ENCODE assay signal across 17 cellular contexts in the genomic region with DNA sequence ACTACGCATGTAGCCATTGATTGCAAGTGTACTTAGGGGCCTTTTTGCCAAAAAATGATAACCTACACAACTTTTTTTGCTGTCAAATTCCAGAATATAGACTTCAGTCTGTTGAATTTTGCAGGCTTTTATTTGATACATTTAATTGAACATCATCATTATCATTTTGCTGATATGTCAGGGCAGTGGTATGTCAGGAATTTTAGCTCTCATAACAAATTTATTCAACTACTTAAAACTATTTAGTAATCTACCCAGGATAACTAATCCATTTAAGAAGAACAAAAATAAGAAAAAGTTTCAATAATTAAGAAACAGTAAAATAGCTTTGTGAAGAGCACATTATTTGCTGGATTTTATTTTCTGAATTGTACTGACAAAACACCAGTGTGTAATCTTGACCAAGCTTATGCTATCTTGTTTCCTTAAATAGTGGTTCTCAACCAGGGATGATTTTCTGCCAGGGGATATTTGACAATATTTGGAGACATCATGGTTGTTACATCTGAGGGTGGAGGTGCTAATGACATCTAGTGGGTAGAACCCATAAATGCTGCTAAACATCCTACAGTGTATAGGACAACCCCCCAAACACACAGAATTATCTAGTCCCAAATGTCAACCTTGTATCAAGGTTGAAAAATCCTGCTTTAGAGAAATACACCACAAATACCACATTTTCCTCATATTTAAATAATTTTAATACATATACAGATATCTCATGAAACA. TPM values are rescaled to one million over a fixed set of nuclear protein-coding genes. Genes with fewer than 3 reads are reported as not detected.
A peak's percentile ranks its signal among the peaks of the same experiment; 100 is the strongest.
DNase-seq lines count a peak whose midpoint lies in the region; ATAC-seq and TF ChIP-seq lines count a peak whose summit lies in the region.
"Had no signal": no experiment of that assay in that cellular context is flagged by ENCODE, and none has a peak within 500 bp of the region (broad histone marks: within the 10 kb centered on the region; RNA-seq: fewer than 3 reads in every experiment).

No MANE protein-coding gene starts in this region.

- H3K4me2 ChIP-seq in Loucy (ENCODE audit: low read depth, low read length, poor library complexity, severe bottlenecking) = peak overlapping the region; percentile 86
- H3K4me2 ChIP-seq: hepatocyte had no signal

- H3K4me1 Mint-ChIP-seq in activated T-cell treated with anti-CD3 and anti-CD28 coated beads, Interleukin-2, amount 50 U/mL, for 24 hours (ENCODE audit: low read depth) = peaks cover 4% of the 10 kb centered on the region

- H4K20me1 ChIP-seq in Loucy (ENCODE audit: insufficient read depth, low read length, poor library complexity, severe bottlenecking) = no peaks in the 10 kb centered on the region

- H3K9me3 ChIP-seq in Loucy (ENCODE audit: insufficient read depth, low read depth, low read length) = no peaks in the 10 kb centered on the region
- H3K9me3 ChIP-seq: adrenal gland, left lung, vagina had no signal

- no peaks in the 10 kb centered on the region for H3K79me2 ChIP-seq in Loucy (ENCODE audit: insufficient read depth, low read length)
- H3K79me2 ChIP-seq: hepatocyte had no signal

- peak; percentile 45 for ATAC-seq in GM21360 (IDR thresholded peaks at IDR 0.05; ENCODE audit: unreplicated experiment)
- peak; percentile 59 to 81 for ATAC-seq in left cardiac atrium
- ATAC-seq: left lung had no signal

- no peak overlapping the region for H3K4me3 Mint-ChIP-seq in activated T-cell treated with anti-CD3 and anti-CD28 coated beads, Interleukin-2, amount 50 U/mL, for 24 hours

- peaks cover 37% of the 10 kb centered on the region for H3K4me1 ChIP-seq in Loucy (ENCODE audit: insufficient read depth, low read length, poor library complexity, severe bottlenecking)
- H3K4me1 ChIP-seq: left lung, vagina had no signal

- peak overlapping the region; percentile 50 for H3K9ac ChIP-seq in Loucy (ENCODE audit: low read depth, low read length, poor library complexity, severe bottlenecking)

- H3F3A ChIP-seq in Loucy (ENCODE audit: low read depth) = peaks cover 19% of the 10 kb centered on the region

- no peaks in the 10 kb centered on the region for H3K36me3 ChIP-seq in Loucy (ENCODE audit: insufficient read depth, low read length)
- H3K36me3 ChIP-seq: adrenal gland, left lung, vagina had no signal

- intact Hi-C loops in left cardiac atrium (cut with DNase I) = no loop called here

- DNase-seq in GF-D8 (lab: John Stamatoyannopoulos, UW) (peak; percentile 28), left cardiac atrium (no peak), NCI-H226 (no peak), HPDE6-E6E7 (ENCODE audit: extremely low spot score) (no peak)
- DNase-seq in activated CD4-positive, alpha-beta T cell treated with anti-CD3 and anti-CD28 coated beads, Interleukin-2, amount 50 U/mL, for 1 hour = no peak
- no peak for DNase-seq in activated T-cell treated with anti-CD3 and anti-CD28 coated beads, Interleukin-2, amount 50 U/mL, for 24 hours
- DNase-seq: adrenal gland; DMS53; left lung; NCI-H187 treated with DMSO at 0.1 percent for 48 hours; stimulated activated naive CD4-positive, alpha-beta T cell treated with Interleukin-2 at 50 U/mL for 16 hours had no signal

- H3K4me3 ChIP-seq in Loucy (ENCODE audit: low read length, poor library complexity, severe bottlenecking) = peak overlapping the region; percentile 70
- H3K4me3 ChIP-seq: adrenal gland, hepatocyte, left lung, vagina had no signal

- H3K27me3 Mint-ChIP-seq in activated T-cell treated with anti-CD3 and anti-CD28 coated beads, Interleukin-2, amount 50 U/mL, for 24 hours = no peaks in the 10 kb centered on the region
- H3K27me3 Mint-ChIP-seq: naive thymus-derived CD8-positive, alpha-beta T cell had no signal

- H2AFZ ChIP-seq in Loucy (ENCODE audit: low read length) = peak overlapping the region; percentile 33; the same call in 1 of the 2 replicates
- H2AFZ ChIP-seq: hepatocyte had no signal

- TF ChIP-seq CTCF in Loucy (conservative IDR thresholded peaks at IDR 0.05; ENCODE audit: low read length) = peak; percentile 66

- H3K9me3 Mint-ChIP-seq in activated T-cell treated with anti-CD3 and anti-CD28 coated beads, Interleukin-2, amount 50 U/mL, for 24 hours = no peaks in the 10 kb centered on the region
- H3K9me3 Mint-ChIP-seq: naive thymus-derived CD8-positive, alpha-beta T cell had no signal

- H3K27me3 ChIP-seq in Loucy (ENCODE audit: insufficient read depth, low read length, poor library complexity, severe bottlenecking) = no peaks in the 10 kb centered on the region
- H3K27me3 ChIP-seq: adrenal gland, hepatocyte, left lung, vagina had no signal

- H3K27ac Mint-ChIP-seq in activated T-cell treated with anti-CD3 and anti-CD28 coated beads, Interleukin-2, amount 50 U/mL, for 24 hours = no peak overlapping the region

- no peaks in the 10 kb centered on the region for H3K9me2 ChIP-seq in Loucy (replicated peaks; ENCODE audit: low read depth, low read length)

- no peaks in the 10 kb centered on the region for H3K36me3 Mint-ChIP-seq in activated T-cell treated with anti-CD3 and anti-CD28 coated beads, Interleukin-2, amount 50 U/mL, for 24 hours (ENCODE audit: low read depth)

RNA-seq across cellular contexts. Expression of a gene that starts 12.1 kb away (rescaled TPM):
- total RNA-seq in left cardiac atrium = 1,000 to 10,000 TPM; 1,545 to 1,612 TPM
- total RNA-seq: chondrocyte had no signal
